In genomic region chr3:16551342-16551976, GRCh38 we compare ENCODE assay signal across 2 cellular contexts.
TF ChIP-seq lines count a peak whose summit lies in the region.

No MANE protein-coding gene starts in this region.

TF ChIP-seq in HepG2, 621 proteins besides CTCF, POLR2A, EP300 and RAD21:
- TF ChIP-seq ZNF138 (CRISPR knock-in tag; IDR thresholded peaks at IDR 0.05; ENCODE audit: low read depth) = no peak
- no peak for TF ChIP-seq ZNF891 (CRISPR knock-in tag; IDR thresholded peaks at IDR 0.05)
- no peak for TF ChIP-seq SMYD3 (CRISPR knock-in tag; IDR thresholded peaks at IDR 0.05)
- no peak for TF ChIP-seq FOXK1 (CRISPR knock-in tag; IDR thresholded peaks at IDR 0.05; ENCODE audit: borderline replicate concordance, low read depth)
TF ChIP-seq in HepG2: peak in this region for 0.

TF ChIP-seq in SK-N-SH, 30 proteins besides CTCF, POLR2A, EP300 and RAD21:
- TF ChIP-seq GATA2 (CRISPR knock-in tag; IDR thresholded peaks at IDR 0.05) (no peak), TCF12 (IDR thresholded peaks at IDR 0.05) (no peak), USF1 (IDR thresholded peaks at IDR 0.05; ENCODE audit: borderline replicate concordance, low read depth) (no peak), RCOR1 (IDR thresholded peaks at IDR 0.05; ENCODE audit: low read length) (no peak), PBX3 (IDR thresholded peaks at IDR 0.05) (no peak), CHD2 (IDR thresholded peaks at IDR 0.05; ENCODE audit: low read length, partially characterized antibody) (no peak), MXI1 (IDR thresholded peaks at IDR 0.05; ENCODE audit: low read depth, low read length) (no peak), RXRA (IDR thresholded peaks at IDR 0.05; ENCODE audit: borderline replicate concordance, low read depth) (no peak), SIN3A (IDR thresholded peaks at IDR 0.05; ENCODE audit: borderline replicate concordance, low read depth, low read length) (no peak), FOXM1 (IDR thresholded peaks at IDR 0.05; ENCODE audit: low read depth) (no peak), FOSL2 (IDR thresholded peaks at IDR 0.05; ENCODE audit: borderline replicate concordance, low read depth) (no peak), USF2 (IDR thresholded peaks at IDR 0.05; ENCODE audit: borderline replicate concordance, low read depth, low read length) (no peak), NRF1 (IDR thresholded peaks at IDR 0.05; ENCODE audit: low read depth, low read length) (no peak), RFX5 (IDR thresholded peaks at IDR 0.05; ENCODE audit: low read length) (no peak), REST (IDR thresholded peaks at IDR 0.05; ENCODE audit: low read depth, low read length) (no peak), MEF2A (IDR thresholded peaks at IDR 0.05; ENCODE audit: borderline replicate concordance, low read depth) (no peak), GABPA (IDR thresholded peaks at IDR 0.05; ENCODE audit: low read depth) (no peak), SMC3 (IDR thresholded peaks at IDR 0.05; ENCODE audit: low read depth, low read length) (no peak)
